In the genomic region with DNA sequence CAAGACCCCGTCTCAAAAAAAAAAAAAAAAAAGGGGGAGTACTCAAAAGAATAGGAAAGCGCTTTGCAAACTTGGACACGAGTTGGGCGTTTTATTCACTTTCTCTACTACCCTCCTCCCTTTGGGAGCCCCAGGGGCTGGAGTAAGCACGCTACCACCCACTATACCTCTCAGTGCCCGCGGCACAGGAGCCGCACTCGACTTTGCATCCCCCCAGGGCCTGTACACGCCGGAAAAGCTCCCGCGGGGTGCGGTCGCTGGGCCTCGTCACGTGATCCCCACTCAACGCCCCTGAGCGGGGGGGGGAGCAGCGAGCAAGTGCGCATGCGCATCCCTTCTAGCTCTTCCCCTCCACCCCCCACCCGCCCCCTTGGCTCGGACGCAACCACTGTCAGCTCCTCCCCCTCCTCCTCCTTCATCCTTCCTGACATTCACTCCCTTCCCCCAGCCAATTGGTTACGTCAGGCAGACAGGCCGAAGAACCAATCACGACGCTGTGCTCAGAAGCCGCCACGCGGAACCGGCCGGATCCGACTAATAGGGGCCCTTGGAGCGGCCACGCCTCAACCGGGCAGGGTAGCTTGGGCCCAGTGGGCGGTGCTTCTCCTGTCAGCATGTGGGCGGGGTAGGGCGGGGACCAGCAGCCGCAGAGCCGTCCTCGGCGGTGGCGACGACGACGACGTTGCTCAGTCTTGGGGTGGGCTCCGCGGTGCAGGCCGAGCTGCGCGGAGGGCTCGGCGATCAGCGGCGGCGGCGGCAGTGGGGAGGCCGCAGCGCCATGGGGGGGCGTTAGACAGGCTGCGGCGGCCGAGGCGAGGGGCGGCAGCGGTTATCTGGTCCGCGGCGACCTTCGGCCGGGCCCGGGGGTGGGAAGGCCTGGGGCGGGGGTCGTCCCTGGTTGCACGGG, we compare ENCODE assay signal across 1 cellular context.
A peak's percentile ranks its signal among the peaks of the same experiment; 100 is the strongest.
TF ChIP-seq lines count a peak whose summit lies in the region.

A gene with protein sequence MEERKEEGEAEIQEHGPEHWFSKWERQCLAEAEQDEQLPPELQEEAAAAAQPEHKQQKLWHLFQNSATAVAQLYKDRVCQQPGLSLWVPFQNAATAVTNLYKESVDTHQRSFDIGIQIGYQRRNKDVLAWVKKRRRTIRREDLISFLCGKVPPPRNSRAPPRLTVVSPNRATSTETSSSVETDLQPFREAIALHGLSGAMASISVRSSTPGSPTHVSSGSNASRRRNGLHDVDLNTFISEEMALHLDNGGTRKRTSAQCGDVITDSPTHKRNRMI (plus strand): TSS at position 685 of the 907 bp plus-strand sequence. CDS start 401 bp downstream, outside the sequence.

TF ChIP-seq in HEK293, 187 proteins besides CTCF, POLR2A, EP300 and RAD21 (continued from another document):
- 0 out of 2 replicates have a peak, but pooled peaks have one; percentile 17 for TF ChIP-seq ZNF660 (tag by site-specific recombination; IDR thresholded peaks at IDR 0.05)
- TF ChIP-seq, protein P1, sequence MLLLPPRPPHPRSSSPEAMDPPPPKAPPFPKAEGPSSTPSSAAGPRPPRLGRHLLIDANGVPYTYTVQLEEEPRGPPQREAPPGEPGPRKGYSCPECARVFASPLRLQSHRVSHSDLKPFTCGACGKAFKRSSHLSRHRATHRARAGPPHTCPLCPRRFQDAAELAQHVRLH (tag by site-specific recombination; IDR thresholded peaks at IDR 0.05): peak; percentile 94
- no peak for TF ChIP-seq ZNF654 (tag by site-specific recombination; IDR thresholded peaks at IDR 0.05; ENCODE audit: low read depth)
- no peak for TF ChIP-seq YY2 (tag by site-specific recombination; IDR thresholded peaks at IDR 0.05)
- peak; percentile 80 for TF ChIP-seq KLF16 (tag by site-specific recombination; IDR thresholded peaks at IDR 0.05)
- TF ChIP-seq ZNF121 (tag by site-specific recombination; IDR thresholded peaks at IDR 0.05): peak; percentile 100
- no peak for TF ChIP-seq GLI2 (tag by site-specific recombination; IDR thresholded peaks at IDR 0.05; ENCODE audit: borderline replicate concordance, low read depth)
- TF ChIP-seq, protein P2, sequence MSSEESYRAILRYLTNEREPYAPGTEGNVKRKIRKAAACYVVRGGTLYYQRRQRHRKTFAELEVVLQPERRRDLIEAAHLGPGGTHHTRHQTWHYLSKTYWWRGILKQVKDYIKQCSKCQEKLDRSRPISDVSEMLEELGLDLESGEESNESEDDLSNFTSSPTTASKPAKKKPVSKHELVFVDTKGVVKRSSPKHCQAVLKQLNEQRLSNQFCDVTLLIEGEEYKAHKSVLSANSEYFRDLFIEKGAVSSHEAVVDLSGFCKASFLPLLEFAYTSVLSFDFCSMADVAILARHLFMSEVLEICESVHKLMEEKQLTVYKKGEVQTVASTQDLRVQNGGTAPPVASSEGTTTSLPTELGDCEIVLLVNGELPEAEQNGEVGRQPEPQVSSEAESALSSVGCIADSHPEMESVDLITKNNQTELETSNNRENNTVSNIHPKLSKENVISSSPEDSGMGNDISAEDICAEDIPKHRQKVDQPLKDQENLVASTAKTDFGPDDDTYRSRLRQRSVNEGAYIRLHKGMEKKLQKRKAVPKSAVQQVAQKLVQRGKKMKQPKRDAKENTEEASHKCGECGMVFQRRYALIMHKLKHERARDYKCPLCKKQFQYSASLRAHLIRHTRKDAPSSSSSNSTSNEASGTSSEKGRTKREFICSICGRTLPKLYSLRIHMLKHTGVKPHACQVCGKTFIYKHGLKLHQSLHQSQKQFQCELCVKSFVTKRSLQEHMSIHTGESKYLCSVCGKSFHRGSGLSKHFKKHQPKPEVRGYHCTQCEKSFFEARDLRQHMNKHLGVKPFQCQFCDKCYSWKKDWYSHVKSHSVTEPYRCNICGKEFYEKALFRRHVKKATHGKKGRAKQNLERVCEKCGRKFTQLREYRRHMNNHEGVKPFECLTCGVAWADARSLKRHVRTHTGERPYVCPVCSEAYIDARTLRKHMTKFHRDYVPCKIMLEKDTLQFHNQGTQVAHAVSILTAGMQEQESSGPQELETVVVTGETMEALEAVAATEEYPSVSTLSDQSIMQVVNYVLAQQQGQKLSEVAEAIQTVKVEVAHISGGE (tag by site-specific recombination; conservative IDR thresholded peaks at IDR 0.05; ENCODE audit: low read depth): no peak; the same call in 1 of the 2 replicates
- TF ChIP-seq HOXC10 (CRISPR knock-in tag; IDR thresholded peaks at IDR 0.05): peak; percentile 81; the same call in 1 of the 2 replicates
- peak; percentile 72 for TF ChIP-seq ZSCAN30 (tag by site-specific recombination; IDR thresholded peaks at IDR 0.05)
- no peak for TF ChIP-seq MYNN (tag by site-specific recombination; IDR thresholded peaks at IDR 0.05; ENCODE audit: borderline replicate concordance)
- TF ChIP-seq ZNF24 (tag by site-specific recombination; IDR thresholded peaks at IDR 0.05): peak; percentile 59; the same call in 1 of the 2 replicates
- TF ChIP-seq, protein P3, sequence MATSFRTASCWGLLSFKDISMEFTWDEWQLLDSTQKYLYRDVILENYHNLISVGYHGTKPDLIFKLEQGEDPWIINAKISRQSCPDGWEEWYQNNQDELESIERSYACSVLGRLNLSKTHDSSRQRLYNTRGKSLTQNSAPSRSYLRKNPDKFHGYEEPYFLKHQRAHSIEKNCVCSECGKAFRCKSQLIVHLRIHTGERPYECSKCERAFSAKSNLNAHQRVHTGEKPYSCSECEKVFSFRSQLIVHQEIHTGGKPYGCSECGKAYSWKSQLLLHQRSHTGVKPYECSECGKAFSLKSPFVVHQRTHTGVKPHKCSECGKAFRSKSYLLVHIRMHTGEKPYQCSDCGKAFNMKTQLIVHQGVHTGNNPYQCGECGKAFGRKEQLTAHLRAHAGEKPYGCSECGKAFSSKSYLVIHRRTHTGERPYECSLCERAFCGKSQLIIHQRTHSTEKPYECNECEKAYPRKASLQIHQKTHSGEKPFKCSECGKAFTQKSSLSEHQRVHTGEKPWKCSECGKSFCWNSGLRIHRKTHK (tag by site-specific recombination; IDR thresholded peaks at IDR 0.05): no peak
- TF ChIP-seq ZNF155 (tag by site-specific recombination; IDR thresholded peaks at IDR 0.05): no peak
- TF ChIP-seq SP2 (tag by site-specific recombination; IDR thresholded peaks at IDR 0.05): peak; percentile 97
- no peak for TF ChIP-seq ZNF664 (tag by site-specific recombination; IDR thresholded peaks at IDR 0.05)
- TF ChIP-seq, protein P4, sequence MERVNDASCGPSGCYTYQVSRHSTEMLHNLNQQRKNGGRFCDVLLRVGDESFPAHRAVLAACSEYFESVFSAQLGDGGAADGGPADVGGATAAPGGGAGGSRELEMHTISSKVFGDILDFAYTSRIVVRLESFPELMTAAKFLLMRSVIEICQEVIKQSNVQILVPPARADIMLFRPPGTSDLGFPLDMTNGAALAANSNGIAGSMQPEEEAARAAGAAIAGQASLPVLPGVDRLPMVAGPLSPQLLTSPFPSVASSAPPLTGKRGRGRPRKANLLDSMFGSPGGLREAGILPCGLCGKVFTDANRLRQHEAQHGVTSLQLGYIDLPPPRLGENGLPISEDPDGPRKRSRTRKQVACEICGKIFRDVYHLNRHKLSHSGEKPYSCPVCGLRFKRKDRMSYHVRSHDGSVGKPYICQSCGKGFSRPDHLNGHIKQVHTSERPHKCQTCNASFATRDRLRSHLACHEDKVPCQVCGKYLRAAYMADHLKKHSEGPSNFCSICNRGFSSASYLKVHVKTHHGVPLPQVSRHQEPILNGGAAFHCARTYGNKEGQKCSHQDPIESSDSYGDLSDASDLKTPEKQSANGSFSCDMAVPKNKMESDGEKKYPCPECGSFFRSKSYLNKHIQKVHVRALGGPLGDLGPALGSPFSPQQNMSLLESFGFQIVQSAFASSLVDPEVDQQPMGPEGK (tag by site-specific recombination; IDR thresholded peaks at IDR 0.05): peak; percentile 97
- no peak for TF ChIP-seq TRIM28 (IDR thresholded peaks at IDR 0.05; ENCODE audit: borderline replicate concordance, low read length)
- TF ChIP-seq, protein P5, sequence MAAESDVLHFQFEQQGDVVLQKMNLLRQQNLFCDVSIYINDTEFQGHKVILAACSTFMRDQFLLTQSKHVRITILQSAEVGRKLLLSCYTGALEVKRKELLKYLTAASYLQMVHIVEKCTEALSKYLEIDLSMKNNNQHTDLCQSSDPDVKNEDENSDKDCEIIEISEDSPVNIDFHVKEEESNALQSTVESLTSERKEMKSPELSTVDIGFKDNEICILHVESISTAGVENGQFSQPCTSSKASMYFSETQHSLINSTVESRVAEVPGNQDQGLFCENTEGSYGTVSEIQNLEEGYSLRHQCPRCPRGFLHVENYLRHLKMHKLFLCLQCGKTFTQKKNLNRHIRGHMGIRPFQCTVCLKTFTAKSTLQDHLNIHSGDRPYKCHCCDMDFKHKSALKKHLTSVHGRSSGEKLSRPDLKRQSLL (tag by site-specific recombination; IDR thresholded peaks at IDR 0.05): 0 out of 2 replicates have a peak, but pooled peaks have one; percentile 51
- TF ChIP-seq ZNF23 (tag by site-specific recombination; IDR thresholded peaks at IDR 0.05; ENCODE audit: borderline replicate concordance): no peak
- peak; percentile 88 for TF ChIP-seq ZIC2 (tag by site-specific recombination; IDR thresholded peaks at IDR 0.05)
- TF ChIP-seq, protein P6, sequence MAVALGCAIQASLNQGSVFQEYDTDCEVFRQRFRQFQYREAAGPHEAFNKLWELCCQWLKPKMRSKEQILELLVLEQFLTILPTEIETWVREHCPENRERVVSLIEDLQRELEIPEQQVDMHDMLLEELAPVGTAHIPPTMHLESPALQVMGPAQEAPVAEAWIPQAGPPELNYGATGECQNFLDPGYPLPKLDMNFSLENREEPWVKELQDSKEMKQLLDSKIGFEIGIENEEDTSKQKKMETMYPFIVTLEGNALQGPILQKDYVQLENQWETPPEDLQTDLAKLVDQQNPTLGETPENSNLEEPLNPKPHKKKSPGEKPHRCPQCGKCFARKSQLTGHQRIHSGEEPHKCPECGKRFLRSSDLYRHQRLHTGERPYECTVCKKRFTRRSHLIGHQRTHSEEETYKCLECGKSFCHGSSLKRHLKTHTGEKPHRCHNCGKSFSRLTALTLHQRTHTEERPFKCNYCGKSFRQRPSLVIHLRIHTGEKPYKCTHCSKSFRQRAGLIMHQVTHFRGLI (tag by site-specific recombination; IDR thresholded peaks at IDR 0.05): 0 out of 2 replicates have a peak, but pooled peaks have one; percentile 35
- no peak for TF ChIP-seq ZNF792 (tag by site-specific recombination; IDR thresholded peaks at IDR 0.05)
- TF ChIP-seq ZBTB7A (tag by site-specific recombination; IDR thresholded peaks at IDR 0.05; ENCODE audit: low read depth): peak; percentile 31; the same call in 1 of the 2 replicates
- TF ChIP-seq, protein P7, sequence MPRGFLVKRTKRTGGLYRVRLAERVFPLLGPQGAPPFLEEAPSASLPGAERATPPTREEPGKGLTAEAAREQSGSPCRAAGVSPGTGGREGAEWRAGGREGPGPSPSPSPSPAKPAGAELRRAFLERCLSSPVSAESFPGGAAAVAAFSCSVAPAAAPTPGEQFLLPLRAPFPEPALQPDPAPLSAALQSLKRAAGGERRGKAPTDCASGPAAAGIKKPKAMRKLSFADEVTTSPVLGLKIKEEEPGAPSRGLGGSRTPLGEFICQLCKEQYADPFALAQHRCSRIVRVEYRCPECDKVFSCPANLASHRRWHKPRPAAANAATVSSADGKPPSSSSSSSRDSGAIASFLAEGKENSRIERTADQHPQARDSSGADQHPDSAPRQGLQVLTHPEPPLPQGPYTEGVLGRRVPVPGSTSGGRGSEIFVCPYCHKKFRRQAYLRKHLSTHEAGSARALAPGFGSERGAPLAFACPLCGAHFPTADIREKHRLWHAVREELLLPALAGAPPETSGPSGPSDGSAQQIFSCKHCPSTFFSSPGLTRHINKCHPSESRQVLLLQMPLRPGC (tag by site-specific recombination; IDR thresholded peaks at IDR 0.05): no peak
- TF ChIP-seq ZBTB8A (tag by site-specific recombination; IDR thresholded peaks at IDR 0.05): 0 out of 2 replicates have a peak, but pooled peaks have one; percentile 37
- TF ChIP-seq ZNF146 (tag by site-specific recombination; IDR thresholded peaks at IDR 0.05): no peak
